In genomic region chr1:201468501-201468843, GRCh38 we compare ENCODE assay signal across 8 cellular contexts. TPM values are rescaled to one million over a fixed set of nuclear protein-coding genes. Genes with fewer than 3 reads are reported as not detected.
DNase-seq lines count a peak whose midpoint lies in the region; ATAC-seq and TF ChIP-seq lines count a peak whose summit lies in the region.

No MANE protein-coding gene starts in this region.

- H3K9ac ChIP-seq in endodermal cell (ENCODE audit: extremely low read depth, low read length, poor library complexity, severe bottlenecking) (peak overlapping the region; percentile 63), mucosa of rectum (ENCODE audit: low read depth in 1 of 2, low read length in 2 of 2) (peak overlapping the region; percentile 56 to 75)

- H3K9me3 Mint-ChIP-seq in activated CD4-positive, alpha-beta T cell treated with anti-CD3 and anti-CD28 coated beads for 36 hours (ENCODE audit: low read depth): no peaks in the 10 kb centered on the region
- no peaks in the 10 kb centered on the region for H3K9me3 Mint-ChIP-seq in endodermal cell

- no peaks in the 10 kb centered on the region for H3K36me3 Mint-ChIP-seq in activated CD4-positive, alpha-beta T cell treated with anti-CD3 and anti-CD28 coated beads for 36 hours (ENCODE audit: low read depth)
- H3K36me3 Mint-ChIP-seq in endodermal cell (ENCODE audit: low read depth): peaks cover 8% of the 10 kb centered on the region

- H3K4me1 Mint-ChIP-seq in activated CD4-positive, alpha-beta T cell treated with anti-CD3 and anti-CD28 coated beads for 36 hours: peaks cover 4% of the 10 kb centered on the region
- peaks cover 13% of the 10 kb centered on the region for H3K4me1 Mint-ChIP-seq in endodermal cell

- H3K27ac ChIP-seq in Panc1 (ENCODE audit: low read length) (peak overlapping the region; percentile 35; the same call in 1 of the 2 replicates), endodermal cell (ENCODE audit: low read depth, low read length) (no peak overlapping the region), mucosa of rectum (ENCODE audit: low read depth in 2 of 2, low read length in 2 of 2) (peak overlapping the region; percentile 79 to 87)

- no peaks in the 10 kb centered on the region for H3K4me1 ChIP-seq in Panc1 (ENCODE audit: control insufficient read depth, insufficient read depth, low read length)
- no peaks in the 10 kb centered on the region for H3K4me1 ChIP-seq in endodermal cell (ENCODE audit: control insufficient read depth, insufficient read depth, low read length)
- peaks cover 9 to 12% of the 10 kb centered on the region in 2 donors for H3K4me1 ChIP-seq in mucosa of rectum (ENCODE audit: control insufficient read depth in 2 of 2, insufficient read depth in 2 of 2, low read length in 2 of 2)

- H3K4me3 ChIP-seq in Panc1 (ENCODE audit: low read depth in 2 of 2, low read length in 2 of 2): peak overlapping the region; percentile 52 to 54
- peak overlapping the region; percentile 90 for H3K4me3 ChIP-seq in endodermal cell (ENCODE audit: low read length)
- peak overlapping the region; percentile 65 to 74 for H3K4me3 ChIP-seq in mucosa of rectum (ENCODE audit: low read length in 2 of 2)

- in situ Hi-C loops in Panc1 (cut with HindIII; ENCODE audit: low pct_unique_long_range_greater_than_20kb, low sequenced_read_pairs): no loop called here

- no peak for TF ChIP-seq CTCF in Panc1 (IDR thresholded peaks at IDR 0.05)
- no peak for TF ChIP-seq CTCF in endodermal cell (conservative IDR thresholded peaks at IDR 0.05)

- H3K36me3 ChIP-seq in Panc1 (ENCODE audit: control insufficient read depth, insufficient read depth, low read length): no peaks in the 10 kb centered on the region
- H3K36me3 ChIP-seq in endodermal cell (ENCODE audit: control insufficient read depth, insufficient read depth, low read length): peaks cover 22% of the 10 kb centered on the region
- H3K36me3 ChIP-seq in mucosa of rectum (ENCODE audit: control insufficient read depth in 2 of 2, insufficient read depth in 2 of 2, low read length in 2 of 2): no peaks in the 10 kb centered on the region

- POLR2A ChIA-PET in activated CD4-positive, alpha-beta T cell treated with anti-CD3 and anti-CD28 coated beads for 36 hours (lab: Charles Lee): interaction anchor here (1.3 kb wide), 1 partner anchor 14 kb away, joined by 3 read pairs; no protein-coding TSS in a partner anchor
- POLR2A ChIA-PET in Panc1 (lab: Charles Lee): no interaction called here

- peak overlapping the region; percentile 61 for H3K4me3 Mint-ChIP-seq in activated CD4-positive, alpha-beta T cell treated with anti-CD3 and anti-CD28 coated beads for 36 hours
- peak overlapping the region; percentile 66 for H3K4me3 Mint-ChIP-seq in endodermal cell

- 3 to 4% methylated on average over 23 to 44 of the region's 44 CpGs for WGBS in endodermal cell (ENCODE audit: insufficient coverage in 1 of 2, insufficient read length in 1 of 2), 2 experiments

- no TSS peak for BruUV-seq in Panc1 (replicated peaks; lab: Mats Ljungman, UMichigan)

- peaks cover 42% of the 10 kb centered on the region for H3K27me3 Mint-ChIP-seq in activated CD4-positive, alpha-beta T cell treated with anti-CD3 and anti-CD28 coated beads for 36 hours
- H3K27me3 Mint-ChIP-seq in endodermal cell (ENCODE audit: insufficient read depth): peaks cover 51% of the 10 kb centered on the region

- peak; percentile 46 for ATAC-seq in activated CD4-positive, alpha-beta T cell treated with anti-CD3 and anti-CD28 coated beads for 36 hours
- ATAC-seq in HG02678 (IDR thresholded peaks at IDR 0.05; ENCODE audit: unreplicated experiment): peak; percentile 37
- peak; percentile 64 for ATAC-seq in Panc1

- H3K27me3 ChIP-seq in Panc1 (ENCODE audit: control insufficient read depth, insufficient read depth, low read length): no peaks in the 10 kb centered on the region
- H3K27me3 ChIP-seq in endodermal cell (ENCODE audit: control insufficient read depth, insufficient read depth, low read length, poor library complexity, severe bottlenecking): peaks cover 27% of the 10 kb centered on the region
- peaks cover 6% of the 10 kb centered on the region in 2 donors for H3K27me3 ChIP-seq in mucosa of rectum (ENCODE audit: control insufficient read depth in 2 of 2, insufficient read depth in 2 of 2, low read length in 2 of 2)

- CTCF ChIA-PET in activated CD4-positive, alpha-beta T cell treated with anti-CD3 and anti-CD28 coated beads for 36 hours (lab: Charles Lee): interaction anchor here (0.7 to 1.3 kb wide), 4 partner anchors 9 to 55 kb away, joined by 3 to 13 read pairs (median 3); no protein-coding TSS in a partner anchor
- CTCF ChIA-PET in Panc1 (lab: Charles Lee): interaction anchor here (1.0 kb wide), 1 partner anchor 12 kb away, joined by 3 read pairs; no protein-coding TSS in a partner anchor

- intact Hi-C loops in activated CD4-positive, alpha-beta T cell treated with anti-CD3 and anti-CD28 coated beads for 36 hours (cut with DNase I, micrococcal nuclease): no loop called here
- intact Hi-C loops in Panc1 (cut with micrococcal nuclease; ENCODE audit: unreplicated experiment): no loop called here

- peak; percentile 53 for DNase-seq in activated CD4-positive, alpha-beta T cell treated with anti-CD3 and anti-CD28 coated beads for 36 hours
- no peak for DNase-seq in activated CD4-positive, alpha-beta T cell treated with anti-CD3 and anti-CD28 coated beads, Interleukin-2, amount 50 U/mL, for 1 hour
- DNase-seq in Panc1 (ENCODE audit: low read depth, low spot score): no peak
- peak; percentile 78 for DNase-seq in endodermal cell
- no peak for DNase-seq in NK-92 treated with Interleukin-12 subunit alpha and Interleukin-12 subunit beta, amount 100 ng/mL, for 24 hours (lab: John Stamatoyannopoulos, UW)
- no peak for DNase-seq in LoVo (ENCODE audit: low spot score)

- no peak overlapping the region for H3K27ac Mint-ChIP-seq in activated CD4-positive, alpha-beta T cell treated with anti-CD3 and anti-CD28 coated beads for 36 hours
- H3K27ac Mint-ChIP-seq in endodermal cell: no peak overlapping the region

- H3K9me3 ChIP-seq in Panc1 (ENCODE audit: control insufficient read depth, insufficient read depth, low read depth, low read length) (no peaks in the 10 kb centered on the region), endodermal cell (ENCODE audit: control insufficient read depth, low read length) (no peaks in the 10 kb centered on the region), mucosa of rectum (ENCODE audit: control insufficient read depth in 2 of 2, low read length in 2 of 2) (no peaks in the 10 kb centered on the region)

RNA-seq across cellular contexts. Expression of gene PHLDA3, which starts 0.5 kb away (rescaled TPM):
- 1 to 10 TPM; 2.2 to 3.5 TPM for total RNA-seq in activated CD4-positive, alpha-beta T cell treated with anti-CD3 and anti-CD28 coated beads for 36 hours
- total RNA-seq in Panc1 (2021; ENCODE audit: unreplicated experiment) (12.3 TPM), endodermal cell (10 to 100 TPM in 1 of 2 donors, 1 to 10 TPM in 1; 9.6 to 15.8 TPM)
- 11.3 TPM for polyA plus RNA-seq in Panc1 (2012; ENCODE audit: insufficient read length)
- 26.6 TPM for polyA plus RNA-seq in endodermal cell (2013, experiment 1 of 2)
- polyA plus RNA-seq in endodermal cell (2013, experiment 2 of 2): 25.3 TPM

RNA-seq across cellular contexts. Expression of gene CSRP1, which starts 38.5 kb away (rescaled TPM):
- 10 to 100 TPM; 49.2 to 50.7 TPM for total RNA-seq in activated CD4-positive, alpha-beta T cell treated with anti-CD3 and anti-CD28 coated beads for 36 hours
- total RNA-seq in Panc1 (2021; ENCODE audit: unreplicated experiment) (94.4 TPM), endodermal cell (10 to 100 TPM; 16.1 to 17.7 TPM)
- 136 TPM for polyA plus RNA-seq in Panc1 (2012; ENCODE audit: insufficient read length)
- 16.1 TPM for polyA plus RNA-seq in endodermal cell (2013, experiment 1 of 2)
- 21.3 TPM for polyA plus RNA-seq in endodermal cell (2013, experiment 2 of 2)

RNA-seq across cellular contexts. Expression of gene TNNI1, which starts 46.9 kb away (rescaled TPM):
- not detected for total RNA-seq in activated CD4-positive, alpha-beta T cell treated with anti-CD3 and anti-CD28 coated beads for 36 hours
- total RNA-seq in Panc1 (2021; ENCODE audit: unreplicated experiment) (not detected), endodermal cell (under 1 TPM in 1 of 2 donors, not detected in 1; 0.66 TPM)
- not detected for polyA plus RNA-seq in Panc1 (2012; ENCODE audit: insufficient read length)
- 12.6 TPM for polyA plus RNA-seq in endodermal cell (2013, experiment 1 of 2)
- 7.7 TPM for polyA plus RNA-seq in endodermal cell (2013, experiment 2 of 2)

Comparison
In these comparisons a context has a peak if more than half of its experiments do, and no peak if none do; other contexts are left out.
1. DNase-seq: peak in activated CD4-positive, alpha-beta T cell treated with anti-CD3 and anti-CD28 coated beads for 36 hours (single experiment) and endodermal cell (single experiment); none in activated CD4-positive, alpha-beta T cell treated with anti-CD3 and anti-CD28 coated beads, Interleukin-2, amount 50 U/mL, for 1 hour (single experiment), Panc1 (single experiment), NK-92 treated with Interleukin-12 subunit alpha and Interleukin-12 subunit beta, amount 100 ng/mL, for 24 hours (single experiment) and LoVo (single experiment).
2. Peak in every context shown above with its lines, with median percentiles within 50 percentile points of each other: ATAC-seq and H3K4me3 ChIP-seq.